ENCODE assay signal across 1 cellular context in the genomic region with DNA sequence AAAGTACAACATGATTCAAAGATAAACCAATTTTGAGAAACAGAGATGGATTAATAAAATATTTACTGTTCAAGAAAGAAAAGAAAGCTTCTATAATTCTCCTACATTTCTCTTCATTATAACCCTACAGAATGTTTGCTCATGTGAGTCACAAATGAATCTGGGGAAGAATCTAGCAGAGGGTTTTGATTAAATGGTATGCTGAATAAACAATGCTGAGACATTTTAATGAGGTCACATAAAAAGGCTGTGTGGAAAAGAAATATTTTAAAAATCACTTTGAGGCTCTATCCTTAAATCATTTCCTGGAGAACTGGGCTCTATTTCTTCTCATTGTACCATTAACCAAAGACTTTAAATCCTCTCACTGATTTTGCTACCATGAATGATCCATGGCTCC.
TF ChIP-seq lines count a peak whose summit lies in the region.

No MANE protein-coding gene starts in this region.

TF ChIP-seq in IMR-90, 13 proteins besides CTCF, POLR2A, EP300 and RAD21 (continued from another document):
- TF ChIP-seq, protein P1, sequence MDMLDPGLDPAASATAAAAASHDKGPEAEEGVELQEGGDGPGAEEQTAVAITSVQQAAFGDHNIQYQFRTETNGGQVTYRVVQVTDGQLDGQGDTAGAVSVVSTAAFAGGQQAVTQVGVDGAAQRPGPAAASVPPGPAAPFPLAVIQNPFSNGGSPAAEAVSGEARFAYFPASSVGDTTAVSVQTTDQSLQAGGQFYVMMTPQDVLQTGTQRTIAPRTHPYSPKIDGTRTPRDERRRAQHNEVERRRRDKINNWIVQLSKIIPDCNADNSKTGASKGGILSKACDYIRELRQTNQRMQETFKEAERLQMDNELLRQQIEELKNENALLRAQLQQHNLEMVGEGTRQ (IDR thresholded peaks at IDR 0.05; ENCODE audit: low read depth, low read length): no peak
- TF ChIP-seq MAZ (IDR thresholded peaks at IDR 0.05; ENCODE audit: borderline replicate concordance, low read depth, low read length) (no peak), NFE2L2 (IDR thresholded peaks at IDR 0.05; ENCODE audit: low read depth, low read length) (no peak), MAFK (IDR thresholded peaks at IDR 0.05; ENCODE audit: low read depth, low read length) (no peak), CEBPB (IDR thresholded peaks at IDR 0.05; ENCODE audit: low read depth, low read length) (no peak), MXI1 (IDR thresholded peaks at IDR 0.05; ENCODE audit: borderline replicate concordance, low read depth, low read length) (no peak), BHLHE40 (IDR thresholded peaks at IDR 0.05; ENCODE audit: low read depth, low read length) (no peak)
